ENCODE assay signal across 1 cellular context in the genomic region with DNA sequence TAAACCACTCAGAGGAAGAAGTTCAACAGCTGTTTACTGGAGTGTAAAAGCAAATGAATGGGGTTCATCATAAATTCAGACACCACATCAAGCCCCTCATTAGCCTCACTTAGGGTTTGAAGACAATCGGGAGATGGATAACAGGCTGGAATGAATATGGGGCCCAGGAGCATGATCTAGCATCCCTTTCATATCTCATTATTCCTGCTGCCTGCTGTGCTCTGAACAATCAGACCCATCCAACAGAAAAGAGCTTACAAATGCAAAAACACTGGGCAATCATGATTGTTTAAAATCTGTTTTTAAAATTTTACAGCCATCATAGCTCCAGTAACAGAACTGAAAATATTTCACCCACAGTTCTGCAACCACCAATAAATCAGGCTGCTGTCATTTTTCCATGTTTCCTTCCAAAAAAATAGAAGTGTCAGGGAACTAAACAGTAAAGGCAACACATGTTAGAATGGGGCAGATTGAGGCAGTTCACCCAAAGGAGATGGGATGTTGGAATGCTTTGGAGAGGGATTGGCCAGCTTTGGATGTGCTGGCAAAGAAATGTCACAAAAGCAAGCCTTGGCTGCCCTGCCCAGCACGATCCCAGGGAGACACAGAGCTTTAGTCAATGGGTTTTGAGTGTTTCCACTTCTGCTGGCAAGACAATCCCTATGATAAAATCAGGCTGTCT.
TF ChIP-seq lines count a peak whose summit lies in the region.

No MANE protein-coding gene starts in this region.

TF ChIP-seq in HepG2, 621 proteins besides CTCF, POLR2A, EP300 and RAD21:
- no peak for TF ChIP-seq U2AF2 (IDR thresholded peaks at IDR 0.05; ENCODE audit: low read depth, low read length)
- TF ChIP-seq, protein P1, sequence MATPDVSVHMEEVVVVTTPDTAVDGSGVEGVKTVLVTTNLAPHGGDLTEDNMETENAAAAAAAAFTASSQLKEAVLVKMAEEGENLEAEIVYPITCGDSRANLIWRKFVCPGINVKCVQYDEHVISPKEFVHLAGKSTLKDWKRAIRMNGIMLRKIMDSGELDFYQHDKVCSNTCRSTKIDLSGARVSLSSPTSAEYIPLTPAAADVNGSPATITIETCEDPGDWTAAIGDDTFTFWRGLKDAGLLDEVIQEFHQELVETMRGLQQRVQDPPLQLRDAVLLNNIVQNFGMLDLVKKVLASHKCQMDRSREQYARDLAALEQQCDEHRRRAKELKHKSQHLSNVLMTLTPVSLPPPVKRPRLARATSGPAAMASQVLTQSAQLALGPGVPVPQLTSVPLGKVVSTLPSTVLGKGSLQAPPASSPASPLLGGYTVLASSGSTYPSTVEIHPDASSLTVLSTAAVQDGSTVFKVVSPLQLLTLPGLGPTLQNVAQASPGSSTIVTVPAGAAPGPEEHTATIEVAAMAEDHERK (CRISPR knock-in tag; IDR thresholded peaks at IDR 0.05; ENCODE audit: low read depth), result no peak
- TF ChIP-seq ZNF776 (CRISPR knock-in tag; IDR thresholded peaks at IDR 0.05), result no peak
- TF ChIP-seq HNF4G (IDR thresholded peaks at IDR 0.05; ENCODE audit: borderline replicate concordance, low read depth, low read length), result no peak
- TF ChIP-seq HNF4G (CRISPR knock-in tag; IDR thresholded peaks at IDR 0.05; ENCODE audit: borderline replicate concordance, low read depth), result no peak
- TF ChIP-seq KLF16 (CRISPR knock-in tag; IDR thresholded peaks at IDR 0.05), result no peak
- TF ChIP-seq, protein P2, sequence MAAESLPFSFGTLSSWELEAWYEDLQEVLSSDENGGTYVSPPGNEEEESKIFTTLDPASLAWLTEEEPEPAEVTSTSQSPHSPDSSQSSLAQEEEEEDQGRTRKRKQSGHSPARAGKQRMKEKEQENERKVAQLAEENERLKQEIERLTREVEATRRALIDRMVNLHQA (CRISPR knock-in tag; IDR thresholded peaks at IDR 0.05), result no peak
- no peak for TF ChIP-seq SMARCE1 (IDR thresholded peaks at IDR 0.05; ENCODE audit: borderline replicate concordance)
- TF ChIP-seq CREM (IDR thresholded peaks at IDR 0.05), result no peak
- TF ChIP-seq CREM (CRISPR knock-in tag; IDR thresholded peaks at IDR 0.05), result no peak
- no peak for TF ChIP-seq ZNF547 (CRISPR knock-in tag; IDR thresholded peaks at IDR 0.05)
- TF ChIP-seq ZNF782 (CRISPR knock-in tag; IDR thresholded peaks at IDR 0.05; ENCODE audit: borderline replicate concordance), result no peak
- no peak for TF ChIP-seq SMAD1 (CRISPR knock-in tag; IDR thresholded peaks at IDR 0.05; ENCODE audit: borderline replicate concordance, low read depth)
- TF ChIP-seq ZNF619 (CRISPR knock-in tag; IDR thresholded peaks at IDR 0.05), result no peak
- no peak for TF ChIP-seq IRF2 (CRISPR knock-in tag; IDR thresholded peaks at IDR 0.05)
- no peak for TF ChIP-seq ZNF766 (CRISPR knock-in tag; IDR thresholded peaks at IDR 0.05; ENCODE audit: borderline replicate concordance)
- TF ChIP-seq, protein P3, sequence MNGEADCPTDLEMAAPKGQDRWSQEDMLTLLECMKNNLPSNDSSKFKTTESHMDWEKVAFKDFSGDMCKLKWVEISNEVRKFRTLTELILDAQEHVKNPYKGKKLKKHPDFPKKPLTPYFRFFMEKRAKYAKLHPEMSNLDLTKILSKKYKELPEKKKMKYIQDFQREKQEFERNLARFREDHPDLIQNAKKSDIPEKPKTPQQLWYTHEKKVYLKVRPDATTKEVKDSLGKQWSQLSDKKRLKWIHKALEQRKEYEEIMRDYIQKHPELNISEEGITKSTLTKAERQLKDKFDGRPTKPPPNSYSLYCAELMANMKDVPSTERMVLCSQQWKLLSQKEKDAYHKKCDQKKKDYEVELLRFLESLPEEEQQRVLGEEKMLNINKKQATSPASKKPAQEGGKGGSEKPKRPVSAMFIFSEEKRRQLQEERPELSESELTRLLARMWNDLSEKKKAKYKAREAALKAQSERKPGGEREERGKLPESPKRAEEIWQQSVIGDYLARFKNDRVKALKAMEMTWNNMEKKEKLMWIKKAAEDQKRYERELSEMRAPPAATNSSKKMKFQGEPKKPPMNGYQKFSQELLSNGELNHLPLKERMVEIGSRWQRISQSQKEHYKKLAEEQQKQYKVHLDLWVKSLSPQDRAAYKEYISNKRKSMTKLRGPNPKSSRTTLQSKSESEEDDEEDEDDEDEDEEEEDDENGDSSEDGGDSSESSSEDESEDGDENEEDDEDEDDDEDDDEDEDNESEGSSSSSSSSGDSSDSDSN (CRISPR knock-in tag; IDR thresholded peaks at IDR 0.05), result no peak
- no peak for TF ChIP-seq NAIF1 (CRISPR knock-in tag; IDR thresholded peaks at IDR 0.05; ENCODE audit: borderline replicate concordance)
- TF ChIP-seq YEATS4 (CRISPR knock-in tag; IDR thresholded peaks at IDR 0.05; ENCODE audit: borderline replicate concordance), result no peak
- TF ChIP-seq, protein P4, sequence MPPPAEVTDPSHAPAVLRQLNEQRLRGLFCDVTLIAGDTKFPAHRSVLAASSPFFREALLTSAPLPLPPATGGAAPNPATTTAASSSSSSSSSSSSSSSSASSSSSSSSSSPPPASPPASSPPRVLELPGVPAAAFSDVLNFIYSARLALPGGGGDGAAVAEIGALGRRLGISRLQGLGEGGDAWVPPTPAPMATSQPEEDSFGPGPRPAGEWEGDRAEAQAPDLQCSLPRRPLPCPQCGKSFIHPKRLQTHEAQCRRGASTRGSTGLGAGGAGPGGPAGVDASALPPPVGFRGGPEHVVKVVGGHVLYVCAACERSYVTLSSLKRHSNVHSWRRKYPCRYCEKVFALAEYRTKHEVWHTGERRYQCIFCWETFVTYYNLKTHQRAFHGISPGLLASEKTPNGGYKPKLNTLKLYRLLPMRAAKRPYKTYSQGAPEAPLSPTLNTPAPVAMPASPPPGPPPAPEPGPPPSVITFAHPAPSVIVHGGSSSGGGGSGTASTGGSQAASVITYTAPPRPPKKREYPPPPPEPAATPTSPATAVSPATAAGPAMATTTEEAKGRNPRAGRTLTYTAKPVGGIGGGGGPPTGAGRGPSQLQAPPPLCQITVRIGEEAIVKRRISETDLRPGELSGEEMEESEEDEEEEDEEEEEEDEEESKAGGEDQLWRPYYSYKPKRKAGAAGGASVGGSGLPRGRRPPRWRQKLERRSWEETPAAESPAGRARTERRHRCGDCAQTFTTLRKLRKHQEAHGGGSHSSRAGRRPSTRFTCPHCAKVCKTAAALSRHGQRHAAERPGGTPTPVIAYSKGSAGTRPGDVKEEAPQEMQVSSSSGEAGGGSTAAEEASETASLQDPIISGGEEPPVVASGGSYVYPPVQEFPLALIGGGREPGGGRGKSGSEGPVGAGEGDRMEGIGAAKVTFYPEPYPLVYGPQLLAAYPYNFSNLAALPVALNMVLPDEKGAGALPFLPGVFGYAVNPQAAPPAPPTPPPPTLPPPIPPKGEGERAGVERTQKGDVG (CRISPR knock-in tag; IDR thresholded peaks at IDR 0.05; ENCODE audit: borderline replicate concordance), result no peak
- no peak for TF ChIP-seq LCORL (IDR thresholded peaks at IDR 0.05)
- TF ChIP-seq LCORL (CRISPR knock-in tag; IDR thresholded peaks at IDR 0.05), result no peak
- TF ChIP-seq RNF2 (conservative IDR thresholded peaks at IDR 0.05; ENCODE audit: low read depth), result no peak
